ENCODE assay signal across 13 cellular contexts in genomic region chr1:190479537-190479936, GRCh38. TPM values are rescaled to one million over a fixed set of nuclear protein-coding genes. Genes with fewer than 3 reads are reported as not detected.
A peak's percentile ranks its signal among the peaks of the same experiment; 100 is the strongest.
DNase-seq lines count a peak whose midpoint lies in the region; ATAC-seq, FAIRE-seq and TF ChIP-seq lines count a peak whose summit lies in the region.
"Had no signal": no experiment of that assay in that cellular context is flagged by ENCODE, and none has a peak within 500 bp of the region (broad histone marks: within the 10 kb centered on the region; RNA-seq: fewer than 3 reads in every experiment).

No MANE protein-coding gene starts in this region.

- POLR2A ChIA-PET in activated CD4-positive, alpha-beta T cell treated with anti-CD3 and anti-CD28 coated beads for 36 hours (lab: Charles Lee): no interaction called here

- no peak for ATAC-seq in activated CD4-positive, alpha-beta T cell treated with anti-CD3 and anti-CD28 coated beads for 36 hours
- ATAC-seq: activated T-cell treated with anti-CD3 and anti-CD28 coated beads, Interleukin-2, amount 50 U/mL, for 4 hours; esophagus mucosa had no signal

- H2BK120ac ChIP-seq in neuronal stem cell (ENCODE audit: low read depth, low read length): no peak overlapping the region

- H3K4me3 ChIP-seq in colonic mucosa: peak overlapping the region; percentile 37
- H3K4me3 ChIP-seq in neuronal stem cell (ENCODE audit: low read length in 2 of 2): peak overlapping the region in 1 of 2 donors; percentile 57
- H3K4me3 ChIP-seq in kidney (ENCODE audit: low read length in 2 of 2): peak overlapping the region in 1 of 2 donors; percentile 54

- no peak overlapping the region for H3K18ac ChIP-seq in neuronal stem cell (ENCODE audit: low read length)

- H3K9me3 ChIP-seq in colonic mucosa (no peaks in the 10 kb centered on the region), neuronal stem cell (replicated peaks in 1 of 2; ENCODE audit: control insufficient read depth in 2 of 2, insufficient read depth in 1 of 2, low read depth in 1 of 2, low read length in 2 of 2) (no peaks in the 10 kb centered on the region), kidney (ENCODE audit: control insufficient read depth in 1 of 2, low read length in 2 of 2) (no peaks in the 10 kb centered on the region)

- no peak overlapping the region for H3K4me3 Mint-ChIP-seq in activated CD4-positive, alpha-beta T cell treated with anti-CD3 and anti-CD28 coated beads for 36 hours
- H3K4me3 Mint-ChIP-seq: activated T-cell treated with anti-CD3 and anti-CD28 coated beads, Interleukin-2, amount 50 U/mL, for 4 hours had no signal

- DNase-seq in DMS 273 (lab: John Stamatoyannopoulos, UW; ENCODE audit: unreplicated experiment) (peak; percentile 59), DMS 273 treated with DMSO at 0.1 percent for 48 hours (lab: John Stamatoyannopoulos, UW) (no peak), NCI-H524 (lab: John Stamatoyannopoulos, UW) (peak; percentile 24 to 72), colonic mucosa (peak; percentile 32), neuronal stem cell (ENCODE audit: low spot score) (no peak), kidney (no peak), cortex of kidney (lab: John Stamatoyannopoulos, UW) (no peak)
- DNase-seq in activated CD4-positive, alpha-beta T cell treated with anti-CD3 and anti-CD28 coated beads for 36 hours: no peak
- DNase-seq: activated T-cell treated with anti-CD3 and anti-CD28 coated beads, Interleukin-2, amount 50 U/mL, for 4 hours; NCI-H1092 treated with DMSO at 0.1 percent for 48 hours had no signal

- H3K4ac ChIP-seq in neuronal stem cell (ENCODE audit: low read length): no peak overlapping the region

- CTCF ChIA-PET in activated CD4-positive, alpha-beta T cell treated with anti-CD3 and anti-CD28 coated beads for 36 hours (lab: Charles Lee): no interaction called here

- intact Hi-C loops in colonic mucosa (cut with DNase I) (no loop called here), kidney (cut with DNase I) (no loop called here)
- intact Hi-C loops in activated CD4-positive, alpha-beta T cell treated with anti-CD3 and anti-CD28 coated beads for 36 hours (cut with DNase I, micrococcal nuclease): loop anchor here in 1 of 2 experiments (5.0 kb wide), 1 partner anchor 488 kb away; no protein-coding TSS in a partner anchor

- no peak overlapping the region for H3K14ac ChIP-seq in neuronal stem cell (ENCODE audit: low read length)

- H3K27ac Mint-ChIP-seq in activated CD4-positive, alpha-beta T cell treated with anti-CD3 and anti-CD28 coated beads for 36 hours: no peak overlapping the region

- H4K8ac ChIP-seq in neuronal stem cell (ENCODE audit: low read depth, low read length): no peak overlapping the region

- no peaks in the 10 kb centered on the region for H3K79me1 ChIP-seq in neuronal stem cell (ENCODE audit: low read depth, low read length)

- WGBS in neuronal stem cell (ENCODE audit: extremely low coverage in 2 of 2, insufficient read length in 2 of 2, insufficient replicate concordance in 1 of 2), 2 donors: no CpG with 5 or more reads among the region's 4 CpGs

- H3K36me3 Mint-ChIP-seq in activated CD4-positive, alpha-beta T cell treated with anti-CD3 and anti-CD28 coated beads for 36 hours (ENCODE audit: low read depth): no peaks in the 10 kb centered on the region

- H3K27me3 ChIP-seq in colonic mucosa: no peaks in the 10 kb centered on the region
- H3K27me3 ChIP-seq in neuronal stem cell (ENCODE audit: control insufficient read depth in 3 of 3, insufficient read depth in 3 of 3, low read depth in 1 of 3, low read length in 3 of 3): peaks cover 0 to 19% (median 0%) of the 10 kb centered on the region in 3 experiments

- H4K91ac ChIP-seq in neuronal stem cell (ENCODE audit: low read depth, low read length, poor library complexity): no peak overlapping the region

- no peak overlapping the region for H3K4me2 ChIP-seq in neuronal stem cell (ENCODE audit: insufficient read depth, low read length, poor library complexity, severe bottlenecking)

- TF ChIP-seq CTCF in colonic mucosa (IDR thresholded peaks at IDR 0.05) (no peak), kidney (IDR thresholded peaks at IDR 0.05; ENCODE audit: borderline replicate concordance, extremely low read depth, insufficient read depth) (no peak)

- H3K36me3 ChIP-seq in colonic mucosa: no peaks in the 10 kb centered on the region
- H3K36me3 ChIP-seq in neuronal stem cell (replicated peaks in 1 of 2; ENCODE audit: control insufficient read depth in 2 of 2, insufficient read depth in 2 of 2, low read length in 2 of 2): no peaks in the 10 kb centered on the region
- H3K36me3 ChIP-seq in kidney (ENCODE audit: control insufficient read depth in 1 of 2, insufficient read depth in 2 of 2, low read length in 2 of 2): no peaks in the 10 kb centered on the region

- H2AFZ ChIP-seq in neuronal stem cell (ENCODE audit: low read length): peak overlapping the region; percentile 92

- no peak overlapping the region for H2BK12ac ChIP-seq in neuronal stem cell (ENCODE audit: low read length)

- H3K9me3 Mint-ChIP-seq in activated CD4-positive, alpha-beta T cell treated with anti-CD3 and anti-CD28 coated beads for 36 hours (ENCODE audit: low read depth): no peaks in the 10 kb centered on the region
- H3K9me3 Mint-ChIP-seq: activated T-cell treated with anti-CD3 and anti-CD28 coated beads, Interleukin-2, amount 50 U/mL, for 4 hours had no signal

- peak overlapping the region; percentile 76 for H3K27ac ChIP-seq in colonic mucosa
- H3K27ac ChIP-seq in neuronal stem cell (replicated peaks; ENCODE audit: low read length): no peak overlapping the region
- H3K27ac ChIP-seq in kidney (ENCODE audit: low read depth in 2 of 2, low read length in 2 of 2): no peak overlapping the region

- H2BK15ac ChIP-seq in neuronal stem cell (ENCODE audit: low read length): no peak overlapping the region

- H3K4me1 ChIP-seq in colonic mucosa (no peaks in the 10 kb centered on the region), neuronal stem cell (ENCODE audit: control insufficient read depth in 2 of 2, insufficient read depth in 1 of 2, low read depth in 1 of 2, low read length in 2 of 2) (peaks cover 5 to 8% of the 10 kb centered on the region in 2 donors), kidney (ENCODE audit: control insufficient read depth in 1 of 2, insufficient read depth in 1 of 2, low read depth in 1 of 2, low read length in 2 of 2) (peaks cover 0 to 3% of the 10 kb centered on the region in 2 donors)

- no peak overlapping the region for H2AK5ac ChIP-seq in neuronal stem cell (ENCODE audit: low read depth, low read length)

- FAIRE-seq in kidney (lab: Jason Lieb, UNC): no peak
- FAIRE-seq: A204.1 had no signal

- peaks cover 10% of the 10 kb centered on the region for H3K4me1 Mint-ChIP-seq in activated CD4-positive, alpha-beta T cell treated with anti-CD3 and anti-CD28 coated beads for 36 hours

- peaks cover 35% of the 10 kb centered on the region for H3K27me3 Mint-ChIP-seq in activated CD4-positive, alpha-beta T cell treated with anti-CD3 and anti-CD28 coated beads for 36 hours

- H3K9ac ChIP-seq in colonic mucosa (ENCODE audit: low read depth in 2 of 2, low read length in 2 of 2) (peak overlapping the region in 1 of 2 donors; percentile 96), neuronal stem cell (ENCODE audit: low read depth, low read length, poor library complexity) (no peak overlapping the region), kidney (ENCODE audit: low read length in 2 of 2) (no peak overlapping the region)

- no peak overlapping the region for H3K23ac ChIP-seq in neuronal stem cell (ENCODE audit: low read depth, low read length, poor library complexity)

- H2BK5ac ChIP-seq in neuronal stem cell (ENCODE audit: low read length): no peak overlapping the region

RNA-seq across cellular contexts. Expression of gene BRINP3, which starts 1.9 kb away (rescaled TPM):
- total RNA-seq in colonic mucosa (10 to 100 TPM; 19.1 to 19.6 TPM), kidney (1.8 TPM)
- polyA plus RNA-seq in neuronal stem cell (2013, experiment 1 of 2): 0.10 TPM
- polyA plus RNA-seq in neuronal stem cell (2013, experiment 2 of 2): not detected
- polyA plus RNA-seq in kidney (ENCODE audit: insufficient read depth, low read depth, low replicate concordance): 1.4 TPM
- total RNA-seq in activated CD4-positive, alpha-beta T cell treated with anti-CD3 and anti-CD28 coated beads for 36 hours: not detected
- total RNA-seq: activated T-cell treated with anti-CD3 and anti-CD28 coated beads, Interleukin-2, amount 50 U/mL, for 4 hours; Daoy; esophagus mucosa had no signal

Comparison
In these comparisons a context has a peak if more than half of its experiments do, and no peak if none do; other contexts are left out.
1. DNase-seq: peak in DMS 273 (single experiment), NCI-H524 (2 of 2) and colonic mucosa (single experiment); none in DMS 273 treated with DMSO at 0.1 percent for 48 hours (single experiment), neuronal stem cell (single experiment), kidney (single experiment), activated CD4-positive, alpha-beta T cell treated with anti-CD3 and anti-CD28 coated beads for 36 hours (single experiment) and cortex of kidney (single experiment).